ENCODE assay signal across 26 cellular contexts in genomic region chr7:11914645-11915044, GRCh38.
"Had no signal": no experiment of that assay in that cellular context is flagged by ENCODE, and none has a peak within 500 bp of the region (broad histone marks: within the 10 kb centered on the region; RNA-seq: fewer than 3 reads in every experiment).

No MANE protein-coding gene starts in this region.

- DNase-seq: activated B cell treated with CpG ODN at 0.5 μM for 24 hours; activated CD4-positive, alpha-beta memory T cell treated with anti-CD3 and anti-CD28 coated beads for 36 hours; activated CD4-positive, alpha-beta T cell treated with anti-CD3 and anti-CD28 coated beads for 4 hours; activated CD4-positive, alpha-beta T cell treated with anti-CD3 and anti-CD28 coated beads, Interleukin-2, amount 10 ng/mL, durations not matched to agents 24 days and 14 days; activated CD4-positive, alpha-beta T cell treated with anti-CD3 and anti-CD28 coated beads, Interleukin-2, amount 50 U/mL, for 1 hour; activated CD4-positive, alpha-beta T cell treated with anti-CD3 and anti-CD28 coated beads, Interleukin-2, amount 50 U/mL, for 4 hours; activated CD4-positive, CD25-positive, alpha-beta regulatory T cell treated with anti-CD3 and anti-CD28 coated beads, Interleukin-2, amount 50 U/mL, for 72 hours; activated CD8-positive, alpha-beta memory T cell treated with anti-CD3 and anti-CD28 coated beads, Interleukin-2, amount 50 U/mL, for 4 hours; activated CD8-positive, alpha-beta T cell treated with anti-CD3 and anti-CD28 coated beads for 36 hours; activated effector memory CD4-positive, alpha-beta T cell treated with anti-CD3 and anti-CD28 coated beads, Interleukin-2, amount 50 U/mL, for 16 hours; activated gamma-delta T cell treated with Interleukin-2 at 50 U/mL for 16 hours; activated naive CD4-positive, alpha-beta T cell; activated naive CD4-positive, alpha-beta T cell treated with anti-CD3 and anti-CD28 coated beads for 36 hours; activated naive CD4-positive, alpha-beta T cell treated with anti-CD3 and anti-CD28 coated beads, Interleukin-2, amount 50 U/mL, for 16 hours; activated naive CD8-positive, alpha-beta T cell treated with anti-CD3 and anti-CD28 coated beads for 36 hours; activated T-cell treated with anti-CD3 and anti-CD28 coated beads for 4 hours; activated T-cell treated with anti-CD3 and anti-CD28 coated beads, Interleukin-2, amount 50 U/mL, for 1 hour; activated T-cell treated with anti-CD3 and anti-CD28 coated beads, Interleukin-2, amount 50 U/mL, for 4 hours; activated T-cell treated with anti-CD3 and anti-CD28 coated beads, Interleukin-2, amount 50 U/mL, for 72 hours; adrenal gland; amniotic stem cell; anterior cingulate cortex; caudate nucleus; cerebellar nuclear complex; T-helper 2 cell; T-helper 9 cell had no signal
